Comparison of ENCODE assay signal across 8 cellular contexts in the genomic region with DNA sequence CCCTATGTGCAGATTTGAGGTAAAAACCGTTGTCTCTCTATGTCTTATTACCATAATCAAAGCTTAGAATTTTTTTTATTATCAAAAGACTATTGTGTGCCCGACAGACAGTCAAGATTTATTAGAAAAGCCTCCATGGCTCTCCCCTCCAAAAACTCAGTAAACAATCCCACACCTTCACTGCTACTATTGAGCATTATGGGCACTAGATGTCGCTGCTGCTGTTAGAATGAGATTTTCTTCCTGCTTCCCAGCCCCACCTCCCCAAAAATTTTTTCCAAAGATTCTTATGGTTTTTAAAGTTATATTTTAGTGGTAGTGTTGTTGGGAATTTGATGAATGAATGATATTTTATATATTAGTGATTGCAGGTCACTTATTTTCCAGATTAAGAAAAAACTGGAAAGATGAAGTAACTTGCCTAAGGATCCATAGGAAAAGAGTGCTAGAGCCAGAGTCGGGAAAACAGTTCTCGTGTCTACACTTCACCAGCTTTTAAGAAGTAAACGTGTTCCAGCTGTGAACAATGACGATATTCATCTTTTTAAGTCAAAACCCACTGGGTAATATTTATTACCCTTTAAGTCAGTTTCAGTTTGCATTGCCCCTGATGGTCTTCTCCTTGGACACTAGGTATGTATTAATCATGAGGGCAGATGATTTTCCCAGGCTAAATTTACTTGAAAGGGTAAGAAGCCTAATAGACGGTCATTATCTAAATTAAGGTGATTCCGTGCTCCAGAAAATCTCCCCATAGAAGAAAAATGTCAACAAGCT. TPM values are rescaled to one million over a fixed set of nuclear protein-coding genes. Genes with fewer than 3 reads are reported as not detected.
A peak's percentile ranks its signal among the peaks of the same experiment; 100 is the strongest.
DNase-seq lines count a peak whose midpoint lies in the region; ATAC-seq and TF ChIP-seq lines count a peak whose summit lies in the region.

No MANE protein-coding gene starts in this region.

- no peak overlapping the region for H3K27ac Mint-ChIP-seq in Caco-2 (ENCODE audit: unreplicated experiment)

- no peak overlapping the region for H3K4me3 Mint-ChIP-seq in Caco-2 (ENCODE audit: unreplicated experiment)

- no peaks in the 10 kb centered on the region for H3K9me3 ChIP-seq in Caco-2

- H3K4me3 ChIP-seq in Caco-2 (ENCODE audit: low read depth, low read length): no peak overlapping the region

- H3K9me3 Mint-ChIP-seq in Caco-2 (ENCODE audit: unreplicated experiment): no peaks in the 10 kb centered on the region

- no peak for ATAC-seq in HG03342 (IDR thresholded peaks at IDR 0.05; ENCODE audit: unreplicated experiment)

- no peaks in the 10 kb centered on the region for H3K36me3 Mint-ChIP-seq in Caco-2 (ENCODE audit: insufficient read depth, unreplicated experiment)

- H3K27me3 ChIP-seq in Caco-2 (replicated peaks; ENCODE audit: control insufficient read depth, insufficient read depth, low read length): no peaks in the 10 kb centered on the region

- intact Hi-C loops in Caco-2 (cut with micrococcal nuclease; ENCODE audit: unreplicated experiment): loop anchor here (1.0 to 10.0 kb wide), 7 partner anchors 260 to 1688 kb away; no protein-coding TSS in a partner anchor

- POLR2A ChIA-PET in Caco-2 (lab: Charles Lee): no interaction called here

- TF ChIP-seq CTCF in Caco-2 (IDR thresholded peaks at IDR 0.05; ENCODE audit: insufficient read depth in 1 of 2, low read depth in 1 of 2, low read length in 1 of 2, severe bottlenecking in 1 of 2, unreplicated experiment in 1 of 2): peak; percentile 51 to 79
- TF ChIP-seq CTCF in GM20000 (IDR thresholded peaks at IDR 0.05; ENCODE audit: extremely low read depth, missing control alignments): peak; percentile 44

- CTCF ChIA-PET in Caco-2 (lab: Charles Lee): no interaction called here

- H3K36me3 ChIP-seq in Caco-2 (ENCODE audit: control insufficient read depth, insufficient read depth, low read length): no peaks in the 10 kb centered on the region

- BruUV-seq in Caco-2 (replicated peaks; lab: Mats Ljungman, UMichigan): no TSS peak

- no peaks in the 10 kb centered on the region for H3K4me1 Mint-ChIP-seq in Caco-2 (ENCODE audit: low read depth, unreplicated experiment)

- DNase-seq in Caco-2 (peak in 1 of 2 experiments; percentile 54), GM20000 (ENCODE audit: low spot score) (no peak), NCI-H345 (lab: John Stamatoyannopoulos, UW) (peak; percentile 57), cerebellum (ENCODE audit: low spot score) (peak; percentile 13), myocyte (ENCODE audit: low read depth) (peak; percentile 70), occipital lobe (lab: John Stamatoyannopoulos, UW) (no peak), HPDE6-E6E7 (ENCODE audit: extremely low spot score) (no peak)

- peaks cover 23% of the 10 kb centered on the region for H3K27me3 Mint-ChIP-seq in Caco-2 (ENCODE audit: insufficient read depth, unreplicated experiment)

- no peaks in the 10 kb centered on the region for H3K4me1 ChIP-seq in Caco-2

RNA-seq across cellular contexts. Expression of a gene that starts 12.2 kb away (rescaled TPM):
- not detected in 2 replicates for total RNA-seq in Caco-2 (2022)
- total RNA-seq in cerebellum: 0.09 TPM
- total RNA-seq in myocyte: not detected in 2 replicates
- polyA plus RNA-seq in myocyte (2012): not detected
- 75.5 TPM for total RNA-seq in occipital lobe

Comparison
In these comparisons a context has a peak if more than half of its experiments do, and no peak if none do; other contexts are left out.
1. DNase-seq: peak in NCI-H345 (single experiment), cerebellum (single experiment) and myocyte (single experiment); none in GM20000 (single experiment), occipital lobe (single experiment) and HPDE6-E6E7 (single experiment).
2. RNA of a gene that starts 12.2 kb away (total RNA-seq): 75.5 TPM in occipital lobe (single experiment); 0.09 TPM in cerebellum (single experiment), not detected in Caco-2 and not detected in myocyte; every median in the first group is over 10 times any median in the second.